ENCODE assay signal across 1 cellular context in the genomic region with DNA sequence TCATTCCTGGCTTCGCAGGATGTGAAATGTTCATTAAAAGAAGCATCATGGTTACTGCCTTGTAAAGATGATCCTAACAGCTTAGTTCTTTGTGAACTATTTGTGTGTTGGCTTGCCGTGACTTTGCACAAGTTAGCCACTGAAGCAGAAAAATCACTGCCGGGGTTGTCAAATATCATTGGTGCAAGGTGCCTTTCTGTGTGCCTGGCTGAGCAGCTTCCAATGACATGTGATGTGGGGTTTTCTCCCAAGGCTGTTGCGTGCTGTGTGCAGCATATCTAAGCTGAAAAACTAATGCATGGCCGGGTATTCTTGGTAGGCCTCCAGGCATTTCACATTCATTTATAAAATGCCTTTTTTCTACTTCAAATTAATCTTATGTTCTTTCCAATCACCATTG.
TF ChIP-seq lines count a peak whose summit lies in the region.

No MANE protein-coding gene starts in this region.

TF ChIP-seq in GM23338, 12 proteins besides CTCF, POLR2A, EP300 and RAD21 (continued from another document):
- TF ChIP-seq, protein P1, sequence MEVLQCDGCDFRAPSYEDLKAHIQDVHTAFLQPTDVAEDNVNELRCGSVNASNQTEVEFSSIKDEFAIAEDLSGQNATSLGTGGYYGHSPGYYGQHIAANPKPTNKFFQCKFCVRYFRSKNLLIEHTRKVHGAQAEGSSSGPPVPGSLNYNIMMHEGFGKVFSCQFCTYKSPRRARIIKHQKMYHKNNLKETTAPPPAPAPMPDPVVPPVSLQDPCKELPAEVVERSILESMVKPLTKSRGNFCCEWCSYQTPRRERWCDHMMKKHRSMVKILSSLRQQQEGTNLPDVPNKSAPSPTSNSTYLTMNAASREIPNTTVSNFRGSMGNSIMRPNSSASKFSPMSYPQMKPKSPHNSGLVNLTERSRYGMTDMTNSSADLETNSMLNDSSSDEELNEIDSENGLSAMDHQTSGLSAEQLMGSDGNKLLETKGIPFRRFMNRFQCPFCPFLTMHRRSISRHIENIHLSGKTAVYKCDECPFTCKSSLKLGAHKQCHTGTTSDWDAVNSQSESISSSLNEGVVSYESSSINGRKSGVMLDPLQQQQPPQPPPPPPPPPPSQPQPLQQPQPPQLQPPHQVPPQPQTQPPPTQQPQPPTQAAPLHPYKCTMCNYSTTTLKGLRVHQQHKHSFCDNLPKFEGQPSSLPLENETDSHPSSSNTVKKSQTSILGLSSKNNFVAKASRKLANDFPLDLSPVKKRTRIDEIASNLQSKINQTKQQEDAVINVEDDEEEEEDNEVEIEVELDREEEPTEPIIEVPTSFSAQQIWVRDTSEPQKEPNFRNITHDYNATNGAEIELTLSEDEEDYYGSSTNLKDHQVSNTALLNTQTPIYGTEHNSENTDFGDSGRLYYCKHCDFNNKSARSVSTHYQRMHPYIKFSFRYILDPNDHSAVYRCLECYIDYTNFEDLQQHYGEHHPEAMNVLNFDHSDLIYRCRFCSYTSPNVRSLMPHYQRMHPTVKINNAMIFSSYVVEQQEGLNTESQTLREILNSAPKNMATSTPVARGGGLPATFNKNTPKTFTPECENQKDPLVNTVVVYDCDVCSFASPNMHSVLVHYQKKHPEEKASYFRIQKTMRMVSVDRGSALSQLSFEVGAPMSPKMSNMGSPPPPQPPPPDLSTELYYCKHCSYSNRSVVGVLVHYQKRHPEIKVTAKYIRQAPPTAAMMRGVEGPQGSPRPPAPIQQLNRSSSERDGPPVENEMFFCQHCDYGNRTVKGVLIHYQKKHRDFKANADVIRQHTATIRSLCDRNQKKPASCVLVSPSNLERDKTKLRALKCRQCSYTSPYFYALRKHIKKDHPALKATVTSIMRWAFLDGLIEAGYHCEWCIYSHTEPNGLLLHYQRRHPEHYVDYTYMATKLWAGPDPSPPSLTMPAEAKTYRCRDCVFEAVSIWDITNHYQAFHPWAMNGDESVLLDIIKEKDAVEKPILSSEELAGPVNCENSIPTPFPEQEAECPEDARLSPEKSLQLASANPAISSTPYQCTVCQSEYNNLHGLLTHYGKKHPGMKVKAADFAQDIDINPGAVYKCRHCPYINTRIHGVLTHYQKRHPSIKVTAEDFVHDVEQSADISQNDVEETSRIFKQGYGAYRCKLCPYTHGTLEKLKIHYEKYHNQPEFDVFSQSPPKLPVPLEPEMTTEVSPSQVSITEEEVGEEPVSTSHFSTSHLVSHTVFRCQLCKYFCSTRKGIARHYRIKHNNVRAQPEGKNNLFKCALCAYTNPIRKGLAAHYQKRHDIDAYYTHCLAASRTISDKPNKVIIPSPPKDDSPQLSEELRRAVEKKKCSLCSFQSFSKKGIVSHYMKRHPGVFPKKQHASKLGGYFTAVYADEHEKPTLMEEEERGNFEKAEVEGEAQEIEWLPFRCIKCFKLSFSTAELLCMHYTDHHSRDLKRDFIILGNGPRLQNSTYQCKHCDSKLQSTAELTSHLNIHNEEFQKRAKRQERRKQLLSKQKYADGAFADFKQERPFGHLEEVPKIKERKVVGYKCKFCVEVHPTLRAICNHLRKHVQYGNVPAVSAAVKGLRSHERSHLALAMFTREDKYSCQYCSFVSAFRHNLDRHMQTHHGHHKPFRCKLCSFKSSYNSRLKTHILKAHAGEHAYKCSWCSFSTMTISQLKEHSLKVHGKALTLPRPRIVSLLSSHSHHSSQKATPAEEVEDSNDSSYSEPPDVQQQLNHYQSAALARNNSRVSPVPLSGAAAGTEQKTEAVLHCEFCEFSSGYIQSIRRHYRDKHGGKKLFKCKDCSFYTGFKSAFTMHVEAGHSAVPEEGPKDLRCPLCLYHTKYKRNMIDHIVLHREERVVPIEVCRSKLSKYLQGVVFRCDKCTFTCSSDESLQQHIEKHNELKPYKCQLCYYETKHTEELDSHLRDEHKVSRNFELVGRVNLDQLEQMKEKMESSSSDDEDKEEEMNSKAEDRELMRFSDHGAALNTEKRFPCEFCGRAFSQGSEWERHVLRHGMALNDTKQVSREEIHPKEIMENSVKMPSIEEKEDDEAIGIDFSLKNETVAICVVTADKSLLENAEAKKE (CRISPR knock-in tag; IDR thresholded peaks at IDR 0.05): no peak
- TF ChIP-seq POLR2AphosphoS5 (IDR thresholded peaks at IDR 0.05; ENCODE audit: low read depth) (no peak), CREB1 (CRISPR knock-in tag; IDR thresholded peaks at IDR 0.05; ENCODE audit: low read depth) (no peak)
